13 cellular contexts compared by ENCODE assay signal in genomic region chr5:127041571-127041970, GRCh38. TPM values are rescaled to one million over a fixed set of nuclear protein-coding genes. Genes with fewer than 3 reads are reported as not detected.
DNase-seq lines count a peak whose midpoint lies in the region; ATAC-seq and TF ChIP-seq lines count a peak whose summit lies in the region.
"Had no signal": no experiment of that assay in that cellular context is flagged by ENCODE, and none has a peak within 500 bp of the region (broad histone marks: within the 10 kb centered on the region; RNA-seq: fewer than 3 reads in every experiment).

No MANE protein-coding gene starts in this region.

- no peak overlapping the region for H3K4me2 ChIP-seq in OCI-LY7 (ENCODE audit: low read length)

- H3K9me2 ChIP-seq in OCI-LY7 (ENCODE audit: insufficient read depth, low read length): no peaks in the 10 kb centered on the region

- DNase-seq in EH (ENCODE audit: low read depth) (peak; percentile 54), OCI-LY7 (ENCODE audit: low spot score) (no peak), epithelial cell of esophagus (ENCODE audit: low read depth) (peak; percentile 48), NCI-H146 (lab: John Stamatoyannopoulos, UW) (no peak), RPMI8226 (no peak), OCI-M2 (lab: John Stamatoyannopoulos, UW; ENCODE audit: unreplicated experiment) (no peak)
- DNase-seq: activated CD4-positive, alpha-beta T cell treated with anti-CD3 and anti-CD28 coated beads, Interleukin-2, amount 10 ng/mL, durations not matched to agents 7 days and 5 days; activated naive CD8-positive, alpha-beta T cell treated with anti-CD3 and anti-CD28 coated beads, Interleukin-2, amount 10 ng/mL, durations not matched to agents 7 days and 5 days; glutamatergic neuron; stimulated activated CD4-positive, alpha-beta T cell treated with anti-CD3 and anti-CD28 coated beads, Interleukin-2, amount 100 ng/mL, for 48 hours; testis had no signal

- intact Hi-C loops in OCI-LY7 (cut with micrococcal nuclease; ENCODE audit: unreplicated experiment): no loop called here

- H3K79me2 ChIP-seq in OCI-LY7 (ENCODE audit: insufficient read depth, low read depth, low read length): no peaks in the 10 kb centered on the region

- POLR2A ChIA-PET in OCI-LY7 (lab: Charles Lee): interaction anchor here (0.7 kb wide), 1 partner anchor 59 kb away, joined by 3 read pairs; no protein-coding TSS in a partner anchor

- H3K27me3 ChIP-seq in mucosa of stomach (ENCODE audit: control insufficient read depth, insufficient read depth, low read length): no peaks in the 10 kb centered on the region
- H3K27me3 ChIP-seq: testis had no signal

- no peak for TF ChIP-seq CTCF in OCI-LY7 (conservative IDR thresholded peaks at IDR 0.05; ENCODE audit: low read length)
- no peak for TF ChIP-seq CTCF in epithelial cell of esophagus (IDR thresholded peaks at IDR 0.05; ENCODE audit: insufficient read depth, low read depth, low read length, missing control alignments)

- CTCF ChIA-PET in OCI-LY7 (lab: Charles Lee; ENCODE audit: unreplicated experiment): no interaction called here

- no peaks in the 10 kb centered on the region for H3K4me1 ChIP-seq in OCI-LY7 (ENCODE audit: insufficient read depth, low read length, poor library complexity, severe bottlenecking)
- H3K4me1 ChIP-seq in mucosa of stomach (ENCODE audit: control insufficient read depth, insufficient read depth, low read length): peaks cover 12% of the 10 kb centered on the region

- H4K20me1 ChIP-seq in OCI-LY7 (ENCODE audit: insufficient read depth, low read length): no peaks in the 10 kb centered on the region

- H3K36me3 ChIP-seq in OCI-LY7 (ENCODE audit: insufficient read depth, low read length) (no peaks in the 10 kb centered on the region), mucosa of stomach (ENCODE audit: control insufficient read depth, insufficient read depth, low read length) (no peaks in the 10 kb centered on the region)

- no TSS peak for BruUV-seq in OCI-LY7 (replicated peaks; lab: Mats Ljungman, UMichigan)

- H2AFZ ChIP-seq in OCI-LY7 (ENCODE audit: low read length): 0 out of 2 replicates have a peak overlapping the region, but pooled peaks have one; percentile 9

- H3K4me3 ChIP-seq in OCI-LY7 (ENCODE audit: low read depth, low read length, poor library complexity, severe bottlenecking) (no peak overlapping the region), epithelial cell of esophagus (ENCODE audit: low read length) (no peak overlapping the region), mucosa of stomach (ENCODE audit: low read length) (peak overlapping the region; percentile 39)
- H3K4me3 ChIP-seq: testis had no signal

- no peaks in the 10 kb centered on the region for H3K9me3 ChIP-seq in OCI-LY7 (ENCODE audit: low read length)
- H3K9me3 ChIP-seq in mucosa of stomach (ENCODE audit: control insufficient read depth, low read length): no peaks in the 10 kb centered on the region
- H3K9me3 ChIP-seq: testis had no signal

- no peak for ATAC-seq in GM21825 (IDR thresholded peaks at IDR 0.05; ENCODE audit: unreplicated experiment)

- H3K27ac ChIP-seq in OCI-LY7 (ENCODE audit: low read depth, low read length, poor library complexity, severe bottlenecking): no peak overlapping the region

- H3K9ac ChIP-seq in mucosa of stomach (ENCODE audit: low read length): peak overlapping the region; percentile 36

RNA-seq across cellular contexts. Expression of gene MARCHF3, which starts 11.2 kb away (rescaled TPM):
- total RNA-seq in OCI-LY7 (2014; rRNA removed; shearing (Covaris generic)): 7.0 and 9.2 TPM in 2 replicates
- total RNA-seq in OCI-LY7 (2022): 5.4 and 7.3 TPM in 2 replicates

RNA-seq across cellular contexts. Expression of gene C5orf63, which starts 31.7 kb away (rescaled TPM):
- total RNA-seq in OCI-LY7 (2014; rRNA removed; shearing (Covaris generic)): 4.2 and 5.5 TPM in 2 replicates
- total RNA-seq in OCI-LY7 (2022): 0.11 TPM in 1 of 2 replicates, not detected in the other

Comparison
In these comparisons a context has a peak if more than half of its experiments do, and no peak if none do; other contexts are left out.
1. DNase-seq: peak in EH (single experiment) and epithelial cell of esophagus (single experiment); none in OCI-LY7 (single experiment), NCI-H146 (single experiment), RPMI8226 (single experiment) and OCI-M2 (single experiment).